In the genomic region with DNA sequence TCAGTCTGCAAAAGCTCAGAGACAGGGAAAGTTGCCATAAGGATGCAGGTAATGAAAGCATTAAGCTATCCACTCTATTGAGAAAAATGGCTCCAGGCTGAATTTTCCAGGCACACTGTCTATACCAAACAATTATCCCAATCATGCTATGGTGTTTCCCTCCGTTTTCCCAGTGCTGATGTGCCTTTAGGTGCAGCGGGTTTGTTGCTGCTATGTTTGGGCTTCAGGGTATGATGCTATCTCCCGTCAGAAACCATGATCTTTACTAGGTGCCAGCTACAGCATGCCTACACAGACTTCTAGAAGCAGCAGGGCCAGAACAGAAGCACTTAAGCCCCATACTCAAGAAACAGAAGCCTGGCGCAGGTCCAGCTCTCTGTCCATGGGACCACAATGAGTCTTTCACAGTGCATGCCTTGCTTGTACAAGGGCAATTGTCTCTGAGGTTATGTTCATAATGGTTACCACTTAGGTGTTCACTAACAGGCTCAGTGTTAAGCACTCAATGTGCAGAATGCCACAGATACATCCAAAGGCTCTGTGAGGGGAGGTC, we compare ENCODE assay signal across 17 cellular contexts. TPM values are rescaled to one million over a fixed set of nuclear protein-coding genes. Genes with fewer than 3 reads are reported as not detected.
"Had no signal": no experiment of that assay in that cellular context is flagged by ENCODE, and none has a peak within 500 bp of the region (broad histone marks: within the 10 kb centered on the region; RNA-seq: fewer than 3 reads in every experiment).

No MANE protein-coding gene starts in this region.

- ATAC-seq: activated CD4-positive, alpha-beta T cell treated with anti-CD3 and anti-CD28 coated beads for 36 hours; activated CD8-positive, alpha-beta T cell treated with anti-CD3 and anti-CD28 coated beads, Interleukin-2, amount 10 ng/mL, durations not matched to agents 7 days and 5 days; left colon; naive thymus-derived CD8-positive, alpha-beta T cell; right cardiac atrium had no signal

- H3K27me3 ChIP-seq: ascending aorta, dorsolateral prefrontal cortex, esophagus squamous epithelium, tibial artery had no signal

- H3K4me1 Mint-ChIP-seq: immature natural killer cell had no signal

- H3K36me3 ChIP-seq: ascending aorta, esophagus squamous epithelium, neutrophil, tibial artery, WERI-Rb-1 had no signal

- DNase-seq: activated CD4-positive, alpha-beta T cell treated with anti-CD3 and anti-CD28 coated beads for 36 hours; activated CD8-positive, alpha-beta T cell treated with anti-CD3 and anti-CD28 coated beads, Interleukin-2, amount 10 ng/mL, durations not matched to agents 7 days and 5 days; activated naive CD4-positive, alpha-beta T cell; dorsolateral prefrontal cortex; esophagus squamous epithelium; foreskin fibroblast; immature natural killer cell; left colon; mucosa of descending colon; naive thymus-derived CD8-positive, alpha-beta T cell; right cardiac atrium; small intestine; tibial artery; WERI-Rb-1 had no signal

- H3K9me3 Mint-ChIP-seq: activated T-helper 1 cell treated with anti-CD3 and anti-CD28 coated beads, Interleukin-12 subunit alpha, Interleukin-12 subunit beta, Interleukin-2, Interleukin-4 antibody, amounts not matched to agents 30 ng/mL and 10 ng/mL and 1 ng/mL, durations not matched to agents 14 hours and 24 hours and 36 hours; naive thymus-derived CD8-positive, alpha-beta T cell had no signal

- H3K36me3 Mint-ChIP-seq: immature natural killer cell; naive thymus-derived CD8-positive, alpha-beta T cell had no signal

- H3K27ac Mint-ChIP-seq: activated CD4-positive, alpha-beta T cell treated with anti-CD3 and anti-CD28 coated beads for 36 hours; activated CD8-positive, alpha-beta T cell treated with anti-CD3 and anti-CD28 coated beads, Interleukin-2, amount 10 ng/mL, durations not matched to agents 7 days and 5 days; activated T-helper 1 cell treated with anti-CD3 and anti-CD28 coated beads, Interleukin-12 subunit alpha, Interleukin-12 subunit beta, Interleukin-2, Interleukin-4 antibody, amounts not matched to agents 30 ng/mL and 10 ng/mL and 1 ng/mL, durations not matched to agents 14 hours and 24 hours and 36 hours; immature natural killer cell had no signal

- H3K4me3 Mint-ChIP-seq: activated CD4-positive, alpha-beta T cell treated with anti-CD3 and anti-CD28 coated beads for 36 hours; activated CD8-positive, alpha-beta T cell treated with anti-CD3 and anti-CD28 coated beads, Interleukin-2, amount 10 ng/mL, durations not matched to agents 7 days and 5 days; activated T-helper 1 cell treated with anti-CD3 and anti-CD28 coated beads, Interleukin-12 subunit alpha, Interleukin-12 subunit beta, Interleukin-2, Interleukin-4 antibody, amounts not matched to agents 30 ng/mL and 10 ng/mL and 1 ng/mL, durations not matched to agents 14 hours and 24 hours and 36 hours; immature natural killer cell; naive thymus-derived CD8-positive, alpha-beta T cell had no signal

- H3K9me3 ChIP-seq: ascending aorta, esophagus squamous epithelium, mucosa of descending colon, neutrophil, tibial artery had no signal

- H3K27me3 Mint-ChIP-seq: activated CD4-positive, alpha-beta T cell treated with anti-CD3 and anti-CD28 coated beads for 36 hours; naive thymus-derived CD8-positive, alpha-beta T cell had no signal

- H3K4me3 ChIP-seq: ascending aorta, dorsolateral prefrontal cortex, esophagus squamous epithelium, mucosa of descending colon, tibial artery had no signal

- H3K4me1 ChIP-seq: ascending aorta, tibial artery had no signal

- H3K27ac ChIP-seq: ascending aorta, dorsolateral prefrontal cortex, esophagus squamous epithelium, neutrophil, tibial artery, WERI-Rb-1 had no signal

RNA-seq across cellular contexts. Expression of a gene that starts 19.4 kb away (rescaled TPM):
- total RNA-seq: activated CD8-positive, alpha-beta T cell treated with anti-CD3 and anti-CD28 coated beads, Interleukin-2, amount 10 ng/mL, durations not matched to agents 7 days and 5 days; ascending aorta; naive thymus-derived CD8-positive, alpha-beta T cell had no signal
- polyA plus RNA-seq: immature natural killer cell had no signal
